Comparison of ENCODE assay signal across 1 cellular context in genomic region chr2:222859786-222860726, GRCh38.
TF ChIP-seq lines count a peak whose summit lies in the region.

No MANE protein-coding gene starts in this region.

TF ChIP-seq in HepG2, 621 proteins besides CTCF, POLR2A, EP300 and RAD21 (continued from another document):
- TF ChIP-seq BATF2 (CRISPR knock-in tag; IDR thresholded peaks at IDR 0.05) (no peak), KMT2A (CRISPR knock-in tag; IDR thresholded peaks at IDR 0.05) (0 out of 2 replicates have a peak, but pooled peaks have one; percentile 19), HMGXB4 (CRISPR knock-in tag; IDR thresholded peaks at IDR 0.05; ENCODE audit: borderline replicate concordance in 1 of 2, low read depth in 1 of 2) (peak in 1 of 2 experiments; percentile 30; a peak in 1 of 4 replicates), TRIM22 (IDR thresholded peaks at IDR 0.05) (no peak), ZNF674 (CRISPR knock-in tag; IDR thresholded peaks at IDR 0.05; ENCODE audit: low read depth) (no peak; the same call in 1 of the 2 replicates), ZNF709 (CRISPR knock-in tag; IDR thresholded peaks at IDR 0.05) (no peak), MBNL3 (CRISPR knock-in tag; conservative IDR thresholded peaks at IDR 0.05) (no peak), ZNF614 (CRISPR knock-in tag; IDR thresholded peaks at IDR 0.05; ENCODE audit: borderline replicate concordance) (peak; percentile 81), ZNF772 (CRISPR knock-in tag; IDR thresholded peaks at IDR 0.05) (no peak), SMC3 (IDR thresholded peaks at IDR 0.05; ENCODE audit: low read length) (no peak), ZNF639 (CRISPR knock-in tag; conservative IDR thresholded peaks at IDR 0.05) (no peak), ZKSCAN1 (IDR thresholded peaks at IDR 0.05; ENCODE audit: low read length) (no peak), TERF1 (CRISPR knock-in tag; IDR thresholded peaks at IDR 0.05) (no peak), ZBTB3 (CRISPR knock-in tag; IDR thresholded peaks at IDR 0.05; ENCODE audit: borderline replicate concordance, low read depth) (peak; percentile 54; the same call in 1 of the 2 replicates), MED1 (CRISPR knock-in tag; IDR thresholded peaks at IDR 0.05) (peak; percentile 78), ZNF234 (CRISPR knock-in tag; conservative IDR thresholded peaks at IDR 0.05) (no peak), TRAFD1 (CRISPR knock-in tag; IDR thresholded peaks at IDR 0.05; ENCODE audit: borderline replicate concordance) (no peak), ZNF792 (CRISPR knock-in tag; IDR thresholded peaks at IDR 0.05) (0 out of 2 replicates have a peak, but pooled peaks have one; percentile 22), ELF4 (CRISPR knock-in tag; IDR thresholded peaks at IDR 0.05; ENCODE audit: borderline replicate concordance) (no peak), GATAD1 (CRISPR knock-in tag; IDR thresholded peaks at IDR 0.05) (peak; percentile 29; the same call in 1 of the 2 replicates)
TF ChIP-seq in HepG2: peak in this region for 98.
